Comparison of ENCODE assay signal across 1 cellular context in genomic region chr3:127764841-127765362, GRCh38.
A peak's percentile ranks its signal among the peaks of the same experiment; 100 is the strongest.
TF ChIP-seq lines count a peak whose summit lies in the region.

No MANE protein-coding gene starts in this region.

TF ChIP-seq in GM12878, 131 proteins besides CTCF, POLR2A, EP300 and RAD21 (continued from another document):
- TF ChIP-seq ZNF274 (IDR thresholded peaks at IDR 0.05; ENCODE audit: insufficient read depth, insufficient read length) (no peak), CBX5 (IDR thresholded peaks at IDR 0.05; ENCODE audit: low read depth) (0 out of 2 replicates have a peak, but pooled peaks have one; percentile 12), E2F8 (IDR thresholded peaks at IDR 0.05; ENCODE audit: low read depth, partially characterized antibody) (no peak), RB1 (IDR thresholded peaks at IDR 0.05; ENCODE audit: borderline replicate concordance) (no peak), EED (IDR thresholded peaks at IDR 0.05; ENCODE audit: low read depth) (no peak), ZBTB4 (CRISPR knock-in tag; IDR thresholded peaks at IDR 0.05) (no peak), ETV6 (conservative IDR thresholded peaks at IDR 0.05 in 1 of 2, IDR thresholded peaks at IDR 0.05 in 1 of 2; ENCODE audit: borderline replicate concordance in 1 of 2, low read depth in 1 of 2) (no peak; a peak in 1 of 4 replicates), CHD2 (IDR thresholded peaks at IDR 0.05; ENCODE audit: borderline replicate concordance, low read depth, low read length) (no peak), NFYA (IDR thresholded peaks at IDR 0.05; ENCODE audit: borderline replicate concordance, low read depth, low read length) (no peak), FOXM1 (IDR thresholded peaks at IDR 0.05; ENCODE audit: low read depth, low read length) (peak; percentile 80), BCL3 (IDR thresholded peaks at IDR 0.05; ENCODE audit: borderline replicate concordance, insufficient read depth, low read depth, low read length, poor library complexity, severe bottlenecking) (peak; percentile 71), MAX (IDR thresholded peaks at IDR 0.05; ENCODE audit: low read depth, low read length) (no peak), IRF3 (IDR thresholded peaks at IDR 0.05) (no peak), ATF2 (IDR thresholded peaks at IDR 0.05; ENCODE audit: low read length) (peak; percentile 81), YY1 (IDR thresholded peaks at IDR 0.05; ENCODE audit: low read depth, low read length) (no peak), FOS (IDR thresholded peaks at IDR 0.05; ENCODE audit: borderline replicate concordance, extremely low read depth, insufficient read length) (no peak), ZBED1 (IDR thresholded peaks at IDR 0.05; ENCODE audit: borderline replicate concordance) (peak; percentile 65; the same call in 1 of the 2 replicates), TCF7 (IDR thresholded peaks at IDR 0.05; ENCODE audit: borderline replicate concordance) (no peak; the same call in 1 of the 2 replicates), NBN (IDR thresholded peaks at IDR 0.05) (no peak), ZBTB40 (IDR thresholded peaks at IDR 0.05; ENCODE audit: borderline replicate concordance) (no peak), MYB (IDR thresholded peaks at IDR 0.05; ENCODE audit: borderline replicate concordance, low read depth, low read length) (no peak), CEBPZ (IDR thresholded peaks at IDR 0.05; ENCODE audit: low read depth, low read length) (no peak), NR2F1 (conservative IDR thresholded peaks at IDR 0.05) (no peak), HCFC1 (IDR thresholded peaks at IDR 0.05; ENCODE audit: low read length) (no peak), ZNF687 (IDR thresholded peaks at IDR 0.05) (0 out of 2 replicates have a peak, but pooled peaks have one; percentile 11), CBFB (IDR thresholded peaks at IDR 0.05; ENCODE audit: low read depth) (no peak), HDAC2 (IDR thresholded peaks at IDR 0.05) (no peak), CBX3 (IDR thresholded peaks at IDR 0.05; ENCODE audit: borderline replicate concordance, low read depth) (no peak), RBBP5 (conservative IDR thresholded peaks at IDR 0.05) (no peak), RAD51 (IDR thresholded peaks at IDR 0.05) (peak; percentile 71), CREM (IDR thresholded peaks at IDR 0.05; ENCODE audit: low read depth) (peak; percentile 27; the same call in 1 of the 2 replicates)
